1 cellular context compared by ENCODE assay signal in the genomic region with DNA sequence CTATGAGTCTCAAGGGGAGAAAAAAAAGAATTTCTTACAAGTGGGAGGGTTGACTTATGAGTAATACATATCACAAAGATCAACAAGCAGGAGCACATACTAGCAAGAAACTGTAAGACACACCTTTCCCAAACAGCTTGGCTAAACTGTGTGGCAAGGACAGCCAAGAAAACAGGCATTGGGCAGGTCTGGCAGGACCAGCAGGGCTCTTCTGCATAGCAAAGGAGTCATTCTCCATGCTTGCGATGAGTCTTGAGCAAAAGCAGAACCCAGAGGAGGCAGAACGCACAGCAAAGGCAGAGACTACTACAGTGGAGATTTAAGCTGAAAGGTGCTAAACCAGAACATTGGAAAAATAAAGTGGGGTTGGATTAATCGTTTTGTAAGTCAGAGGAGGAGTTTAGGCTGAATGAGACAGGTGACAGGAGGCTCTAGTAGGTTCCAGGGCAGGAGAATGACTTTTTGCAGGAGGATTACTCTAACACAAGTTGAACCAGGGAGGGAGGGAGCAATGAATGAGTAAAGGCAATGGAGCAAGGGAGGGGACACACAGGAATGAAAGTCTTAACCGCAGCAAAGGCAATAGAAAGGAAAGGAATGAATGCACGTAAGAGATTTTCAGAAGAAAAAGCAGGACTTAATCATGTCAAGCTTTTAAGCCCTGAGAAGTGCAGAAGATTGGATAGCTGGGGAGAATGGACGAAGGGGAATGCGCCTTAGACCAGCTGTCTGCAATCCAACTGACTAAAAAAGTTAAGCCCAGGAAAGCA.
TF ChIP-seq lines count a peak whose summit lies in the region.

No MANE protein-coding gene starts in this region.

TF ChIP-seq in HCT116, 20 proteins besides CTCF, POLR2A, EP300 and RAD21:
- TF ChIP-seq SP1 (IDR thresholded peaks at IDR 0.05; ENCODE audit: low read depth): no peak
- no peak for TF ChIP-seq EGR1 (IDR thresholded peaks at IDR 0.05; ENCODE audit: low read depth)
- no peak for TF ChIP-seq POLR2AphosphoS5 (IDR thresholded peaks at IDR 0.05; ENCODE audit: low read depth, low read length)
- no peak for TF ChIP-seq CBX3 (IDR thresholded peaks at IDR 0.05; ENCODE audit: low read depth)
- TF ChIP-seq REST (IDR thresholded peaks at IDR 0.05; ENCODE audit: low read depth): no peak
- no peak for TF ChIP-seq SRF (IDR thresholded peaks at IDR 0.05; ENCODE audit: low read depth)
- TF ChIP-seq, protein P1, sequence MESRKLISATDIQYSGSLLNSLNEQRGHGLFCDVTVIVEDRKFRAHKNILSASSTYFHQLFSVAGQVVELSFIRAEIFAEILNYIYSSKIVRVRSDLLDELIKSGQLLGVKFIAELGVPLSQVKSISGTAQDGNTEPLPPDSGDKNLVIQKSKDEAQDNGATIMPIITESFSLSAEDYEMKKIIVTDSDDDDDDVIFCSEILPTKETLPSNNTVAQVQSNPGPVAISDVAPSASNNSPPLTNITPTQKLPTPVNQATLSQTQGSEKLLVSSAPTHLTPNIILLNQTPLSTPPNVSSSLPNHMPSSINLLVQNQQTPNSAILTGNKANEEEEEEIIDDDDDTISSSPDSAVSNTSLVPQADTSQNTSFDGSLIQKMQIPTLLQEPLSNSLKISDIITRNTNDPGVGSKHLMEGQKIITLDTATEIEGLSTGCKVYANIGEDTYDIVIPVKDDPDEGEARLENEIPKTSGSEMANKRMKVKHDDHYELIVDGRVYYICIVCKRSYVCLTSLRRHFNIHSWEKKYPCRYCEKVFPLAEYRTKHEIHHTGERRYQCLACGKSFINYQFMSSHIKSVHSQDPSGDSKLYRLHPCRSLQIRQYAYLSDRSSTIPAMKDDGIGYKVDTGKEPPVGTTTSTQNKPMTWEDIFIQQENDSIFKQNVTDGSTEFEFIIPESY (IDR thresholded peaks at IDR 0.05; ENCODE audit: extremely low read depth, insufficient replicate concordance, low read length): no peak
